In the genomic region with DNA sequence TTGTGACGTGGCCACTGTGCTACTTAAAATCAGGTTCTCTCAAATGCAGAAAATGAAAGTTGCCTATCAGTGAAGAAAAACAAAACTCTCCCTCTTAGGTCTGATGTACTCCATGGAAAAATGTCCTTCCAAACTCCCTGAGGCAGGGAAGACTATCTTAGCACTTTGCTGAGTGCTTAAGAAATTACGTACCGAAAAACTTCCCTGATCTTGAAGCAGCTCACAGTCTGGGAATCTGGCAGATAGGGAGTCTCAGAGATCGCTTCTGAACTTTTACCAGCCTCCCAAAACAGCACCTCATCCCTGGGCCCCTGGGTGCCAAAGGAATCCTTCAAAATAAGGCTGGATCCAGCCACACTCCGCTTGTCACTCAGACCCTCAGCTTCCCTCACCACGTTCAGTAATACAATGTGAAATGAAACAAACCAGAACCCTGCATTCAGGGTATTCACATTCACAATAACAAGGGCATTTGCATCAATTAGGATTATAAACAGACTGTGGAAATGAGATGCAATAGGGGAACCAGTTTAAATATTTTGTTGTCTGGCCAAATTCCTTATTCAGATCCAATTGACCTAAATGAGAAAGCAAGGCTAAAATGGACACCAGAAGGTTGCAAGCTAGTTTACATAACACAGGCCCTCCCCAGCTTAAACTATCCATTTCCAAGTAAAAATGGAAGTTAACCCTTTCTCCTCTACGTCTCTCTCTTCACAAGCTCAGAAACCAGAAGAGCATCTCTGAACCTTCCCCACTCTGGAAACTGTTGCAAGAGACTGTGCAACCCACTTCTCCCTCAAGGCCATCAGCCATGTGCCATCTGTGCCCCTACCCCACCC, we compare ENCODE assay signal across 8 cellular contexts. TPM values are rescaled to one million over a fixed set of nuclear protein-coding genes. Genes with fewer than 3 reads are reported as not detected.
A peak's percentile ranks its signal among the peaks of the same experiment; 100 is the strongest.
DNase-seq lines count a peak whose midpoint lies in the region; ATAC-seq and TF ChIP-seq lines count a peak whose summit lies in the region.

No MANE protein-coding gene starts in this region.

- no peaks in the 10 kb centered on the region for H3K4me1 Mint-ChIP-seq in natural killer cell treated with Interleukin-12 subunit alpha and Interleukin-12 subunit beta and Interleukin-15 and Interleukin-18, amount 100 ng/mL, for 72 hours (ENCODE audit: low read depth in 2 of 2)

- peak; percentile 27 for ATAC-seq in GM18873 (IDR thresholded peaks at IDR 0.05; ENCODE audit: low FRiP score, unreplicated experiment)
- ATAC-seq in HG03045 (IDR thresholded peaks at IDR 0.05; ENCODE audit: unreplicated experiment) = no peak
- ATAC-seq in natural killer cell treated with Interleukin-12 subunit alpha and Interleukin-12 subunit beta and Interleukin-15 and Interleukin-18, amount 100 ng/mL, for 72 hours = no peak

- no peak overlapping the region for H3K27ac Mint-ChIP-seq in natural killer cell treated with Interleukin-12 subunit alpha and Interleukin-12 subunit beta and Interleukin-15 and Interleukin-18, amount 100 ng/mL, for 72 hours

- H3K9me3 Mint-ChIP-seq in natural killer cell treated with Interleukin-12 subunit alpha and Interleukin-12 subunit beta and Interleukin-15 and Interleukin-18, amount 100 ng/mL, for 72 hours = peaks cover 3% of the 10 kb centered on the region

- no peak for TF ChIP-seq CTCF in fibroblast of mammary gland (conservative IDR thresholded peaks at IDR 0.05; ENCODE audit: control insufficient read depth, insufficient read depth, low read depth, low read length)
- TF ChIP-seq CTCF in retinal pigment epithelial cell (conservative IDR thresholded peaks at IDR 0.05; ENCODE audit: low read depth, low read length) = no peak

- no peaks in the 10 kb centered on the region for H3K36me3 Mint-ChIP-seq in natural killer cell treated with Interleukin-12 subunit alpha and Interleukin-12 subunit beta and Interleukin-15 and Interleukin-18, amount 100 ng/mL, for 72 hours

- H3K27me3 Mint-ChIP-seq in natural killer cell treated with Interleukin-12 subunit alpha and Interleukin-12 subunit beta and Interleukin-15 and Interleukin-18, amount 100 ng/mL, for 72 hours = peaks cover 7 to 16% of the 10 kb centered on the region in 2 donors

- DNase-seq in NCI-H2171 treated with DMSO at 0.1 percent for 48 hours (lab: John Stamatoyannopoulos, UW) = peak; percentile 63
- no peak for DNase-seq in fibroblast of mammary gland (ENCODE audit: low read depth)
- DNase-seq in retinal pigment epithelial cell (ENCODE audit: low read depth) = no peak
- no peak for DNase-seq in DMS53 (lab: John Stamatoyannopoulos, UW)
- DNase-seq in NOMO-1 treated with DMSO at 0.1 percent for 48 hours (lab: John Stamatoyannopoulos, UW; ENCODE audit: unreplicated experiment) = no peak
- DNase-seq in natural killer cell treated with Interleukin-12 subunit alpha and Interleukin-12 subunit beta and Interleukin-15 and Interleukin-18, amount 100 ng/mL, for 72 hours (ENCODE audit: low spot score) = no peak

- no peak overlapping the region for H3K4me3 Mint-ChIP-seq in natural killer cell treated with Interleukin-12 subunit alpha and Interleukin-12 subunit beta and Interleukin-15 and Interleukin-18, amount 100 ng/mL, for 72 hours

- H3K4me3 ChIP-seq in fibroblast of mammary gland (ENCODE audit: control insufficient read depth, low read depth, low read length) (peak overlapping the region; percentile 29), retinal pigment epithelial cell (ENCODE audit: low read length) (peak overlapping the region; percentile 23)

RNA-seq across cellular contexts. Expression of a gene that starts 20.9 kb away (rescaled TPM):
- 1 to 10 TPM in 1 of 2 donors, under 1 TPM in 1; 0.17 to 2.9 TPM for total RNA-seq in natural killer cell treated with Interleukin-12 subunit alpha and Interleukin-12 subunit beta and Interleukin-15 and Interleukin-18, amount 100 ng/mL, for 72 hours

RNA-seq across cellular contexts. Expression of a gene that starts 21.4 kb away (rescaled TPM):
- total RNA-seq in natural killer cell treated with Interleukin-12 subunit alpha and Interleukin-12 subunit beta and Interleukin-15 and Interleukin-18, amount 100 ng/mL, for 72 hours = not detected
